8 cellular contexts compared by ENCODE assay signal in genomic region chr2:88055436-88056128, GRCh38. TPM values are rescaled to one million over a fixed set of nuclear protein-coding genes. Genes with fewer than 3 reads are reported as not detected.
A peak's percentile ranks its signal among the peaks of the same experiment; 100 is the strongest.
DNase-seq lines count a peak whose midpoint lies in the region; ATAC-seq and TF ChIP-seq lines count a peak whose summit lies in the region.

Gene KRCC1, minus strand, starts transcription at chr2:88055783. Its CDS starts 27,220 bp downstream, at chr2:88028563.

- no peaks in the 10 kb centered on the region for H3K9me3 Mint-ChIP-seq in dendritic cell treated with granulocyte-macrophage colony-stimulating factor and Interleukin-4, amounts not matched to agents 40 ng/mL and 50 ng/mL, for 4 days

- intact Hi-C loops in dendritic cell treated with granulocyte-macrophage colony-stimulating factor and Interleukin-4, amounts not matched to agents 40 ng/mL and 50 ng/mL, for 4 days (cut with micrococcal nuclease): loop anchor here (1.0 kb wide), 1 partner anchor 39 kb away; the partner anchor contains the start of gene RNU2-63P
- intact Hi-C loops in left lung (cut with DNase I): no loop called here

- H3K27me3 Mint-ChIP-seq in dendritic cell treated with granulocyte-macrophage colony-stimulating factor and Interleukin-4, amounts not matched to agents 40 ng/mL and 50 ng/mL, for 4 days: no peaks in the 10 kb centered on the region

- peak within 1 kb of the TSS; percentile 88 to 94 for H3K4me3 ChIP-seq in left lung

- no peaks in the 10 kb centered on the region for H3K36me3 ChIP-seq in left lung

- peaks cover 42% of the 10 kb centered on the region for H3K4me1 Mint-ChIP-seq in dendritic cell treated with granulocyte-macrophage colony-stimulating factor and Interleukin-4, amounts not matched to agents 40 ng/mL and 50 ng/mL, for 4 days (ENCODE audit: low read depth)

- H3K4me1 ChIP-seq in left lung: peaks cover 9 to 41% of the 10 kb centered on the region in 2 donors

- H3K27ac ChIP-seq in left lung: peak within 1 kb of the TSS; percentile 97 to 100

- TF ChIP-seq CTCF in left lung (IDR thresholded peaks at IDR 0.05): no peak

- H3K36me3 Mint-ChIP-seq in dendritic cell treated with granulocyte-macrophage colony-stimulating factor and Interleukin-4, amounts not matched to agents 40 ng/mL and 50 ng/mL, for 4 days (ENCODE audit: low read depth): peaks cover 31% of the 10 kb centered on the region

- no peaks in the 10 kb centered on the region for H3K9me3 ChIP-seq in left lung

- H3K4me3 Mint-ChIP-seq in dendritic cell treated with granulocyte-macrophage colony-stimulating factor and Interleukin-4, amounts not matched to agents 40 ng/mL and 50 ng/mL, for 4 days: peak within 1 kb of the TSS; percentile 96

- DNase-seq in CD1c-positive myeloid dendritic cell (ENCODE audit: extremely low spot score): peak; percentile 99
- peak; percentile 34 for DNase-seq in NCI-H748 treated with DMSO at 0.1 percent for 48 hours (lab: John Stamatoyannopoulos, UW)
- peak; percentile 84 to 86 for DNase-seq in activated CD4-positive, alpha-beta T cell treated with anti-CD3 and anti-CD28 coated beads, Interleukin-2, amount 50 U/mL, for 24 hours (ENCODE audit: low read depth in 1 of 2, low spot score in 1 of 2)
- DNase-seq in left lung: peak; percentile 96 to 99
- DNase-seq in stimulated activated CD4-positive, alpha-beta T cell treated with anti-CD3 and anti-CD28 coated beads, Interleukin-2, amount 100 ng/mL, for 4 hours (ENCODE audit: low read depth): peak; percentile 92

- H3K27me3 ChIP-seq in left lung: no peaks in the 10 kb centered on the region

- ATAC-seq in GM19397 (IDR thresholded peaks at IDR 0.05; ENCODE audit: unreplicated experiment) (peak; percentile 96), HG03565 (IDR thresholded peaks at IDR 0.05; ENCODE audit: unreplicated experiment) (peak; percentile 94), left lung (peak; percentile 94)

- H3K27ac Mint-ChIP-seq in dendritic cell treated with granulocyte-macrophage colony-stimulating factor and Interleukin-4, amounts not matched to agents 40 ng/mL and 50 ng/mL, for 4 days: peak within 1 kb of the TSS; percentile 97

RNA-seq across cellular contexts. Expression of gene KRCC1, which starts in this region (rescaled TPM):
- total RNA-seq in left lung: 10 to 100 TPM; 19.7 to 22.1 TPM

Comparison
In these comparisons a context has a peak if more than half of its experiments do, and no peak if none do; other contexts are left out.
1. Peak in every context shown above with its lines: DNase-seq, ATAC-seq, H3K4me3 ChIP-seq and H3K27ac ChIP-seq.
2. DNase-seq: peak in every context shown above with its lines; median percentile 99 in CD1c-positive myeloid dendritic cell; 98 in left lung; 92 in stimulated activated CD4-positive, alpha-beta T cell treated with anti-CD3 and anti-CD28 coated beads, Interleukin-2, amount 100 ng/mL, for 4 hours; 85 in activated CD4-positive, alpha-beta T cell treated with anti-CD3 and anti-CD28 coated beads, Interleukin-2, amount 50 U/mL, for 24 hours; 34 in NCI-H748 treated with DMSO at 0.1 percent for 48 hours.